16 cellular contexts compared by ENCODE assay signal in the genomic region with DNA sequence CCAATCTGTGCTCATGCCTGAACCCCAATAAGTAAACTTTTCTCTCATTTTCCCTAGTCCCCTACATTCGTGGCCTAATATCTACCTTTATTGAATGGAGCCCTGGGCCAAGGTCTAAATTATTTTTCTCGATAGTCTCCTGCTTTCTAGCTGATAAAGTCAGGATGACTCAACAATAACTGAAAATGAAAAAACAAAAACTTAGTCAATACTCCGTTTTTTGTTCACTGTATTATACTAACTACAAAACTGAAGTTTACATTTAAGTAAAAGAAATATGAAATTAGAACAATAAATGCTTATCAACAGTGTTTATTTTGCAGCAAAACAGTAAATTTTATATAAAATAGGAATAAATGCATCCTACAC.
"Had no signal": no experiment of that assay in that cellular context is flagged by ENCODE, and none has a peak within 500 bp of the region (broad histone marks: within the 10 kb centered on the region; RNA-seq: fewer than 3 reads in every experiment).

No MANE protein-coding gene starts in this region.

- H3K4me1 ChIP-seq: ascending aorta, parathyroid adenoma, thyroid gland, uterus had no signal

- DNase-seq: activated gamma-delta T cell treated with Interleukin-2 at 50 U/mL for 16 hours; activated naive CD8-positive, alpha-beta T cell treated with anti-CD3 and anti-CD28 coated beads for 36 hours; activated T-cell treated with anti-CD3 and anti-CD28 coated beads, Interleukin-2, amount 50 U/mL, for 1 hour; effector memory CD4-positive, alpha-beta T cell; left lung; stimulated activated CD4-positive, alpha-beta T cell treated with anti-CD3 and anti-CD28 coated beads, Interleukin-4, amount 100 ng/mL, for 1 hour; stimulated activated CD8-positive, alpha-beta memory T cell treated with anti-CD3 and anti-CD28 coated beads, Interleukin-4, amount 100 ng/mL, for 48 hours; thyroid gland; uterus had no signal

- H3K9me3 Mint-ChIP-seq: activated naive CD8-positive, alpha-beta T cell treated with anti-CD3 and anti-CD28 coated beads for 36 hours; memory B cell; neural crest cell had no signal

- H3K4me3 ChIP-seq: ascending aorta, coronary artery, gastroesophageal sphincter, left lung, thyroid gland, uterus had no signal

- FAIRE-seq: keratinocyte had no signal

- ATAC-seq: gastroesophageal sphincter had no signal

- H3K9me3 ChIP-seq: ascending aorta, gastroesophageal sphincter, left lung, thyroid gland, uterus had no signal

- H3K27ac Mint-ChIP-seq: activated naive CD8-positive, alpha-beta T cell treated with anti-CD3 and anti-CD28 coated beads for 36 hours; memory B cell had no signal

- H3K27ac ChIP-seq: ascending aorta, gastroesophageal sphincter, parathyroid adenoma, thyroid gland, uterus had no signal

- H3K27me3 ChIP-seq: ascending aorta, gastroesophageal sphincter, left lung, thyroid gland, uterus had no signal

- H3K9ac ChIP-seq: parathyroid adenoma had no signal

- H3K79me2 ChIP-seq: parathyroid adenoma had no signal

- H3K4me3 Mint-ChIP-seq: activated naive CD8-positive, alpha-beta T cell treated with anti-CD3 and anti-CD28 coated beads for 36 hours; memory B cell; neural crest cell had no signal

- H3K36me3 ChIP-seq: ascending aorta, left lung, thyroid gland, uterus had no signal

- H3K36me3 Mint-ChIP-seq: activated naive CD8-positive, alpha-beta T cell treated with anti-CD3 and anti-CD28 coated beads for 36 hours; memory B cell had no signal

- H3K4me1 Mint-ChIP-seq: neural crest cell had no signal
